29 cellular contexts compared by ENCODE assay signal in genomic region chr11:107203656-107204055, GRCh38.
"Had no signal": no experiment of that assay in that cellular context is flagged by ENCODE, and none has a peak within 500 bp of the region (broad histone marks: within the 10 kb centered on the region; RNA-seq: fewer than 3 reads in every experiment).

No MANE protein-coding gene starts in this region.

- H3K4me3 Mint-ChIP-seq: activated B cell treated with CpG ODN at 0.5 μM for 24 hours; activated CD4-positive, alpha-beta T cell treated with anti-CD3 and anti-CD28 coated beads for 36 hours; activated T-cell treated with anti-CD3 and anti-CD28 coated beads, Interleukin-2, amount 50 U/mL, for 24 hours; activated T-helper 17 cell treated with anti-CD3 and anti-CD28 coated beads, Interleukin-2, amount 50 U/mL, for 72 hours; central memory CD8-positive, alpha-beta T cell; effector memory CD8-positive, alpha-beta T cell; naive B cell; neural crest cell; stimulated activated memory B cell treated with anti-CD40 and anti-IgM and Interleukin-4, amounts not matched to agents 10 μg/mL and 1 μg/mL and 100 μg/mL, for 72 hours had no signal

- H3K9me3 Mint-ChIP-seq: activated T-cell treated with anti-CD3 and anti-CD28 coated beads, Interleukin-2, amount 50 U/mL, for 24 hours; activated T-helper 17 cell treated with anti-CD3 and anti-CD28 coated beads, Interleukin-2, amount 50 U/mL, for 72 hours had no signal

- H3K27me3 ChIP-seq: ascending aorta, brain microvascular endothelial cell, dorsolateral prefrontal cortex, esophagus squamous epithelium, heart right ventricle, sigmoid colon, stomach, suprapubic skin, tibial nerve had no signal

- H3K4me3 ChIP-seq: ascending aorta, dorsolateral prefrontal cortex, esophagus squamous epithelium, heart right ventricle, lower lobe of right lung, sigmoid colon, smooth muscle cell, stomach, suprapubic skin, tibial nerve had no signal

- H3K27ac ChIP-seq: ascending aorta, brain microvascular endothelial cell, dorsolateral prefrontal cortex, esophagus squamous epithelium, heart right ventricle, lower lobe of right lung, sigmoid colon, stomach, suprapubic skin, tibial nerve had no signal

- H3K9me3 ChIP-seq: ascending aorta, esophagus squamous epithelium, lower lobe of right lung, sigmoid colon, suprapubic skin had no signal

- H3K27ac Mint-ChIP-seq: activated B cell treated with CpG ODN at 0.5 μM for 24 hours; activated CD4-positive, alpha-beta T cell treated with anti-CD3 and anti-CD28 coated beads for 36 hours; activated naive CD4-positive, alpha-beta T cell treated with anti-CD3 and anti-CD28 coated beads, Interleukin-2, amount 50 U/mL, for 72 hours; activated T-cell treated with anti-CD3 and anti-CD28 coated beads, Interleukin-2, amount 50 U/mL, for 24 hours; activated T-helper 17 cell treated with anti-CD3 and anti-CD28 coated beads, Interleukin-2, amount 50 U/mL, for 72 hours; effector memory CD8-positive, alpha-beta T cell; naive B cell; stimulated activated memory B cell treated with anti-CD40 and anti-IgM and Interleukin-4, amounts not matched to agents 10 μg/mL and 1 μg/mL and 100 μg/mL, for 72 hours had no signal

- H3K4me1 ChIP-seq: ascending aorta, esophagus squamous epithelium, heart right ventricle, lower lobe of right lung, sigmoid colon, stomach, suprapubic skin, tibial nerve had no signal

- H3K4me1 Mint-ChIP-seq: activated B cell treated with CpG ODN at 0.5 μM for 24 hours; activated CD4-positive, alpha-beta T cell treated with anti-CD3 and anti-CD28 coated beads for 36 hours; activated T-helper 17 cell treated with anti-CD3 and anti-CD28 coated beads, Interleukin-2, amount 50 U/mL, for 72 hours; central memory CD8-positive, alpha-beta T cell; naive B cell; neural crest cell; stimulated activated memory B cell treated with anti-CD40 and anti-IgM and Interleukin-4, amounts not matched to agents 10 μg/mL and 1 μg/mL and 100 μg/mL, for 72 hours had no signal

- H3K36me3 Mint-ChIP-seq: activated naive CD4-positive, alpha-beta T cell treated with anti-CD3 and anti-CD28 coated beads, Interleukin-2, amount 50 U/mL, for 72 hours; naive B cell; stimulated activated memory B cell treated with anti-CD40 and anti-IgM and Interleukin-4, amounts not matched to agents 10 μg/mL and 1 μg/mL and 100 μg/mL, for 72 hours had no signal

- H3K36me3 ChIP-seq: ascending aorta, brain microvascular endothelial cell, esophagus squamous epithelium, heart right ventricle, lower lobe of right lung, sigmoid colon, stomach, suprapubic skin, tibial nerve had no signal

- DNase-seq: activated B cell treated with CpG ODN at 0.5 μM for 24 hours; activated CD4-positive, alpha-beta T cell treated with anti-CD3 and anti-CD28 coated beads for 36 hours; activated CD4-positive, alpha-beta T cell treated with anti-CD3 and anti-CD28 coated beads, Interleukin-2, amount 50 U/mL, for 4 hours; activated CD8-positive, alpha-beta memory T cell treated with anti-CD3 and anti-CD28 coated beads for 24 hours; activated CD8-positive, alpha-beta memory T cell treated with anti-CD3 and anti-CD28 coated beads, Interleukin-2, amount 50 U/mL, for 4 hours; activated T-cell treated with anti-CD3 and anti-CD28 coated beads, Interleukin-2, amount 50 U/mL, for 24 hours; brain microvascular endothelial cell; dorsolateral prefrontal cortex; effector memory CD8-positive, alpha-beta T cell; esophagus squamous epithelium; heart right ventricle; lower lobe of right lung; naive B cell; posterior cingulate gyrus; retina; sigmoid colon; stimulated activated CD4-positive, alpha-beta T cell treated with anti-CD3 and anti-CD28 coated beads, Interleukin-15, amount 100 ng/mL, for 24 hours; stomach; T-helper 9 cell had no signal

- ATAC-seq: activated CD4-positive, alpha-beta T cell treated with anti-CD3 and anti-CD28 coated beads for 36 hours; activated naive CD4-positive, alpha-beta T cell treated with anti-CD3 and anti-CD28 coated beads, Interleukin-2, amount 50 U/mL, for 72 hours; activated T-helper 17 cell treated with anti-CD3 and anti-CD28 coated beads, Interleukin-2, amount 50 U/mL, for 72 hours; effector memory CD8-positive, alpha-beta T cell; heart right ventricle; left lobe of liver; lower lobe of right lung; stimulated activated memory B cell treated with anti-CD40 and anti-IgM and Interleukin-4, amounts not matched to agents 10 μg/mL and 1 μg/mL and 100 μg/mL, for 72 hours had no signal

- H3K27me3 Mint-ChIP-seq: activated B cell treated with CpG ODN at 0.5 μM for 24 hours; activated CD4-positive, alpha-beta T cell treated with anti-CD3 and anti-CD28 coated beads for 36 hours; activated T-cell treated with anti-CD3 and anti-CD28 coated beads, Interleukin-2, amount 50 U/mL, for 24 hours; activated T-helper 17 cell treated with anti-CD3 and anti-CD28 coated beads, Interleukin-2, amount 50 U/mL, for 72 hours; central memory CD8-positive, alpha-beta T cell; effector memory CD8-positive, alpha-beta T cell; naive B cell; stimulated activated memory B cell treated with anti-CD40 and anti-IgM and Interleukin-4, amounts not matched to agents 10 μg/mL and 1 μg/mL and 100 μg/mL, for 72 hours had no signal
